ENCODE assay signal across 8 cellular contexts in the genomic region with DNA sequence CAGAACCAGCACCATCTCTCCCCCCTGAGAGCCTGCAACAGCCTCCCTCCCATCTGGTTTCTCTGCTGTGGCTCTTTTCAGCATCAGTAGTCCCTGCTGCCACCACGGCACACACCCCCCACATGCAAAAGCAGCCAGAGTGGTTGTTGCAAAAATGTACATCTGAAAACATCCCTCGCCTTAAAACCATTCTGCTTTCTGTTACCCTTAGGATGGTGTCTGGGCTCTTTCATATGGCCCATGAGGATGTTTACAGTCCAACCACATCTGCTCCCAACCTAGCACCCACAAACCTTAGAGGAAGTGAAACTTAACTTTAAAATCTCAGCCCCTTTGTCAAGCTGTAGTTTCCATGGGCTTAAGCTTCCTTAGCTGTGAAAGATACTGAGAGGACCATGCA. TPM values are rescaled to one million over a fixed set of nuclear protein-coding genes. Genes with fewer than 3 reads are reported as not detected.
DNase-seq lines count a peak whose midpoint lies in the region; ATAC-seq, FAIRE-seq and TF ChIP-seq lines count a peak whose summit lies in the region.

No MANE protein-coding gene starts in this region.

- FAIRE-seq in D721Med (lab: Jason Lieb, UNC), result no peak

- DNase-seq in GM10248 (ENCODE audit: extremely low spot score) (peak; percentile 74), midbrain (lab: John Stamatoyannopoulos, UW) (peak; percentile 19), vagina (ENCODE audit: extremely low spot score in 2 of 2) (peak; percentile 28 to 83), NCI-H1092 (lab: John Stamatoyannopoulos, UW) (no peak), D721Med (ENCODE audit: insufficient read length, low spot score) (no peak)

- no peak for TF ChIP-seq POLR2A in vagina (IDR thresholded peaks at IDR 0.05)

- TF ChIP-seq CTCF in GM10248 (IDR thresholded peaks at IDR 0.05; ENCODE audit: control extremely low read depth, extremely low read depth, low read depth, missing control alignments) (no peak), vagina (IDR thresholded peaks at IDR 0.05) (no peak), D721Med (IDR thresholded peaks at IDR 0.05; ENCODE audit: insufficient read depth, missing control alignments) (no peak)

- POLR2A ChIA-PET in GM10248 (lab: Yijun Ruan, JAX), result interaction anchor here (1.1 to 1.9 kb wide), 2 partner anchors 28 to 69 kb away, joined by 5 to 6 read pairs; no protein-coding TSS in a partner anchor

- H3K27me3 ChIP-seq in vagina, result no peaks in the 10 kb centered on the region

- no peaks in the 10 kb centered on the region for H3K36me3 ChIP-seq in vagina

- peak; percentile 78 for ATAC-seq in GM21367 (IDR thresholded peaks at IDR 0.05; ENCODE audit: unreplicated experiment)
- ATAC-seq in HG03571 (IDR thresholded peaks at IDR 0.05; ENCODE audit: unreplicated experiment), result peak; percentile 79

- H3K9me3 ChIP-seq in vagina, result no peaks in the 10 kb centered on the region

- H3K4me1 ChIP-seq in vagina, result peaks cover 51% of the 10 kb centered on the region

- H3K4me3 ChIP-seq in vagina, result peak overlapping the region; percentile 69 to 96

- intact Hi-C loops in vagina (cut with DNase I), result loop anchor here (5.0 kb wide), 1 partner anchor 39 kb away; no protein-coding TSS in a partner anchor

- H3K27ac ChIP-seq in angular gyrus (ENCODE audit: low read depth, low read length) (peak overlapping the region; percentile 72), vagina (peak overlapping the region; percentile 90)

- CTCF ChIA-PET in GM10248 (lab: Yijun Ruan, JAX), result interaction anchor here (1.0 to 2.8 kb wide), 9 partner anchors 17 to 184 kb away, joined by 3 to 17 read pairs (median 4); no protein-coding TSS in a partner anchor

RNA-seq across cellular contexts. Expression of a gene that starts 0.8 kb away (rescaled TPM):
- total RNA-seq in vagina, result 8.8 TPM

RNA-seq across cellular contexts. Expression of a gene that starts 0.9 kb away (rescaled TPM):
- 45.9 TPM for total RNA-seq in vagina

RNA-seq across cellular contexts. Expression of a gene that starts 45.1 kb away (rescaled TPM):
- total RNA-seq in vagina, result 99.7 TPM

RNA-seq across cellular contexts. Expression of a gene that starts 56.5 kb away (rescaled TPM):
- 43.7 TPM for total RNA-seq in vagina

RNA-seq across cellular contexts. Expression of a gene that starts 56.6 kb away (rescaled TPM):
- total RNA-seq in vagina, result not detected

Comparison
In these comparisons a context has a peak if more than half of its experiments do, and no peak if none do; other contexts are left out.
1. DNase-seq: peak in GM10248 (single experiment), midbrain (single experiment) and vagina (2 of 2); none in NCI-H1092 (single experiment) and D721Med (single experiment).